11 cellular contexts compared by ENCODE assay signal in the genomic region with DNA sequence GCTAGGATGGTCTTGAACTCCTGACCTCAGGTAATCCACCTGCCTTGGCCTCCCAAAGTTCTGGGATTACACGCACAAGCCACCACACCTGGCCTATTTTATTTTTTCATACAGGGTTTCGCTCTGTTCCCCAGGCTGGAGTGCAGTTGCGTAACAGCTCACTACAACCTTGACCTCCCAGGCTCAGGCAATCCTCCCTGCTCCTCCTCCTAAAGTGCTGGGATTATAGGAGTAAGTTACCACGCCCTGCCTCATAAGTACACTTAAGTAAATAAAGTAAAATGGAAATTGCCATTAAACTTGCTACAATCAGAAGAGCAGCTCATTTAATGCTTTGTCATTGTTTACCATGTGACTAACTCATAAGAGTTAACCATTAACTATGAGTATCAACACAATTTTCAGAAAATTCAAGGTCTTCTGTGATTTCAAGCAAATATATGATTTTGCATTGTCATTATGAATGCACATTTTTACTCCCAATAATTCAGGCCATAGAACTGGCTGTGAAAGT. TPM values are rescaled to one million over a fixed set of nuclear protein-coding genes. Genes with fewer than 3 reads are reported as not detected.
DNase-seq lines count a peak whose midpoint lies in the region; ATAC-seq, FAIRE-seq and TF ChIP-seq lines count a peak whose summit lies in the region.
"Had no signal": no experiment of that assay in that cellular context is flagged by ENCODE, and none has a peak within 500 bp of the region (broad histone marks: within the 10 kb centered on the region; RNA-seq: fewer than 3 reads in every experiment).

No MANE protein-coding gene starts in this region.

- POLR2A ChIA-PET in HEK293T (lab: Yijun Ruan, JAX): interaction anchor here (0.9 to 1.4 kb wide), 2 partner anchors 12 to 123 kb away, joined by 3 to 6 read pairs; partner anchors contain the start of gene UGDH

- H3K36me3 ChIP-seq in small intestine (ENCODE audit: control insufficient read depth in 2 of 2, insufficient read depth in 2 of 2, low read length in 2 of 2): peaks cover 8 to 12% of the 10 kb centered on the region in 2 donors

- ATAC-seq in HG03045 (IDR thresholded peaks at IDR 0.05; ENCODE audit: unreplicated experiment): no peak

- no peaks in the 10 kb centered on the region for H3K27me3 ChIP-seq in small intestine (ENCODE audit: control insufficient read depth in 2 of 2, insufficient read depth in 2 of 2, low read length in 2 of 2)
- H3K27me3 ChIP-seq: neutrophil had no signal

- no peak for DNase-seq in HEK293T (ENCODE audit: extremely low spot score)
- DNase-seq in SW480 (ENCODE audit: low spot score): peak; percentile 42
- peak; percentile 23 for DNase-seq in fibroblast of pulmonary artery (ENCODE audit: low read depth)
- DNase-seq in small intestine: peak; percentile 94
- no peak for DNase-seq in NCI-H128 (lab: John Stamatoyannopoulos, UW; ENCODE audit: unreplicated experiment)
- no peak for DNase-seq in mesenteric fat pad (ENCODE audit: low spot score)
- DNase-seq in effector CD4-positive, alpha-beta T cell: no peak
- DNase-seq: activated B cell treated with CpG ODN at 0.5 μM for 24 hours had no signal

- H3K9me3 ChIP-seq in small intestine (ENCODE audit: control insufficient read depth, low read depth): no peaks in the 10 kb centered on the region
- H3K9me3 ChIP-seq: neutrophil had no signal

- no peaks in the 10 kb centered on the region for H3K4me1 ChIP-seq in small intestine (ENCODE audit: control insufficient read depth in 2 of 2, insufficient read depth in 1 of 2, low read depth in 1 of 2, low read length in 1 of 2)

- 8 to 70% (median 39%) methylated on average over 4 of the region's 4 CpGs for WGBS in small intestine, 3 donors

- TF ChIP-seq CTCF in fibroblast of pulmonary artery (IDR thresholded peaks at IDR 0.05; ENCODE audit: low read length, missing control alignments): no peak

- H3K4me3 ChIP-seq in fibroblast of pulmonary artery (replicated peaks; ENCODE audit: low read depth, low read length): no peak overlapping the region
- H3K4me3 ChIP-seq in small intestine (ENCODE audit: low read depth in 1 of 2, low read length in 2 of 2): no peak overlapping the region

- CTCF ChIA-PET in HEK293T (lab: Yijun Ruan, JAX): interaction anchor here (0.6 kb wide), 1 partner anchor 56 kb away, joined by 4 read pairs; no protein-coding TSS in a partner anchor

- FAIRE-seq in small intestine (lab: Jason Lieb, UNC): peak; percentile 53
- FAIRE-seq: urothelium cell line had no signal

- peak overlapping the region in 1 of 2 donors; percentile 66 for H3K27ac ChIP-seq in small intestine (ENCODE audit: low read depth in 1 of 2, low read length in 1 of 2)
- H3K27ac ChIP-seq: neutrophil had no signal

TF ChIP-seq in HEK293T, 16 proteins besides CTCF, POLR2A, EP300 and RAD21:
- TF ChIP-seq ZNF384 (IDR thresholded peaks at IDR 0.05): no peak
- TF ChIP-seq FOXA1 (IDR thresholded peaks at IDR 0.05): 0 out of 2 replicates have a peak, but pooled peaks have one; percentile 37
TF ChIP-seq in HEK293T: peak in this region for 1.

RNA-seq across cellular contexts. Expression of gene UGDH, which starts 12.3 kb away (rescaled TPM):
- polyA plus RNA-seq in small intestine: 10 to 100 TPM; 20.8 to 42.2 (median 34.4) TPM
- total RNA-seq in mesenteric fat pad: 73.4 TPM

RNA-seq across cellular contexts. Expression of gene LIAS, which starts 56.1 kb away (rescaled TPM):
- polyA plus RNA-seq in small intestine: 10 to 100 TPM; 14.9 to 25.5 (median 19.8) TPM
- total RNA-seq in mesenteric fat pad: 8.4 TPM

RNA-seq across cellular contexts. Expression of gene RPL9, which starts 56.2 kb away (rescaled TPM):
- polyA plus RNA-seq in small intestine: 1,000 to 10,000 TPM; 1,916 to 2,952 (median 2,399) TPM
- 1,339 TPM for total RNA-seq in mesenteric fat pad

Comparison
In these comparisons a context has a peak if more than half of its experiments do, and no peak if none do; other contexts are left out.
1. DNase-seq: peak in SW480 (single experiment), fibroblast of pulmonary artery (single experiment) and small intestine (single experiment); none in HEK293T (single experiment), NCI-H128 (single experiment), mesenteric fat pad (single experiment) and effector CD4-positive, alpha-beta T cell (single experiment).